ENCODE assay signal across 13 cellular contexts in the genomic region with DNA sequence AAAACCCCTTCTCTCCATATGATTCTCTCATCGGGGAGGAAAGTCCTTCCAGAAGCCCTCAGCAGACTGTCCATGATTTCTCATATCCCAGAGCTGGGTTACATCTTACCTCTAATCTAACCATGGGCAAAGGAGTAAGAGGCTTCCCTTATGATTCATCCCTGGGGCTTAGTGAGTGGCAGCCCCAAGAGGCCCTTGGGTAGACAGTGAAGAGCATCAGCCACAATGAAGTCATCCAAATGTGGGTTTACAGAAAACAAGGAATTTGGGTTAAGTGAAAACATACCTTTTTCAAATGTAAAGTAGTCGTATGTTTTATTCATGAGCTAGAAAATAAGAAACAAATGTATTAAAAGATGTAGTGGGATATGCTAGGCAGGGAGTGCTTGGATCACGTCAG. TPM values are rescaled to one million over a fixed set of nuclear protein-coding genes. Genes with fewer than 3 reads are reported as not detected.
DNase-seq lines count a peak whose midpoint lies in the region; ATAC-seq, FAIRE-seq and TF ChIP-seq lines count a peak whose summit lies in the region.
"Had no signal": no experiment of that assay in that cellular context is flagged by ENCODE, and none has a peak within 500 bp of the region (broad histone marks: within the 10 kb centered on the region; RNA-seq: fewer than 3 reads in every experiment).

No MANE protein-coding gene starts in this region.

- no peak for TF ChIP-seq CTCF in fibroblast of villous mesenchyme (IDR thresholded peaks at IDR 0.05; ENCODE audit: insufficient read depth, low read depth, low read length)

- no peak for ATAC-seq in GM21390 (IDR thresholded peaks at IDR 0.05; ENCODE audit: unreplicated experiment)
- no peak for ATAC-seq in HG02973 (IDR thresholded peaks at IDR 0.05; ENCODE audit: unreplicated experiment)
- ATAC-seq: natural killer cell treated with Interleukin-12 subunit alpha and Interleukin-12 subunit beta and Interleukin-15 and Interleukin-18, amount 100 ng/mL, for 72 hours; T-cell had no signal

- peak; percentile 9 for DNase-seq in ACHN
- DNase-seq in H54 (ENCODE audit: insufficient read length, low spot score): peak; percentile 34
- DNase-seq in T1000 (lab: John Stamatoyannopoulos, UW): peak; percentile 10
- DNase-seq in fibroblast of villous mesenchyme (ENCODE audit: low read depth): peak; percentile 34
- no peak for DNase-seq in NCI-H2227 (lab: John Stamatoyannopoulos, UW; ENCODE audit: unreplicated experiment)
- no peak for DNase-seq in activated gamma-delta T cell (lab: John Stamatoyannopoulos, UW)
- DNase-seq: islet precursor cell, NCI-H2107, T-cell had no signal

- in situ Hi-C loops in ACHN (cut with HindIII; ENCODE audit: low pct_ligation_motif_present, low pct_unique_long_range_greater_than_20kb, low sequenced_read_pairs): no loop called here

- TF ChIP-seq POLR2A in H54 (IDR thresholded peaks at IDR 0.05; ENCODE audit: low read depth, low read length): no peak

- no peak for FAIRE-seq in H54 (lab: Jason Lieb, UNC)

- no peak overlapping the region for H3K4me3 ChIP-seq in fibroblast of villous mesenchyme (ENCODE audit: low read depth, low read length)
- H3K4me3 ChIP-seq: skin epidermis had no signal

RNA-seq across cellular contexts. Expression of gene ELK3, which starts 54.1 kb away (rescaled TPM):
- 23.2 and 24.6 TPM in 2 replicates for total RNA-seq in fibroblast of villous mesenchyme

Comparison
In these comparisons a context has a peak if more than half of its experiments do, and no peak if none do; other contexts are left out.
1. DNase-seq: peak in ACHN (single experiment), H54 (single experiment), T1000 (single experiment) and fibroblast of villous mesenchyme (single experiment); none in NCI-H2227 (single experiment) and activated gamma-delta T cell (single experiment).